ENCODE assay signal across 8 cellular contexts in the genomic region with DNA sequence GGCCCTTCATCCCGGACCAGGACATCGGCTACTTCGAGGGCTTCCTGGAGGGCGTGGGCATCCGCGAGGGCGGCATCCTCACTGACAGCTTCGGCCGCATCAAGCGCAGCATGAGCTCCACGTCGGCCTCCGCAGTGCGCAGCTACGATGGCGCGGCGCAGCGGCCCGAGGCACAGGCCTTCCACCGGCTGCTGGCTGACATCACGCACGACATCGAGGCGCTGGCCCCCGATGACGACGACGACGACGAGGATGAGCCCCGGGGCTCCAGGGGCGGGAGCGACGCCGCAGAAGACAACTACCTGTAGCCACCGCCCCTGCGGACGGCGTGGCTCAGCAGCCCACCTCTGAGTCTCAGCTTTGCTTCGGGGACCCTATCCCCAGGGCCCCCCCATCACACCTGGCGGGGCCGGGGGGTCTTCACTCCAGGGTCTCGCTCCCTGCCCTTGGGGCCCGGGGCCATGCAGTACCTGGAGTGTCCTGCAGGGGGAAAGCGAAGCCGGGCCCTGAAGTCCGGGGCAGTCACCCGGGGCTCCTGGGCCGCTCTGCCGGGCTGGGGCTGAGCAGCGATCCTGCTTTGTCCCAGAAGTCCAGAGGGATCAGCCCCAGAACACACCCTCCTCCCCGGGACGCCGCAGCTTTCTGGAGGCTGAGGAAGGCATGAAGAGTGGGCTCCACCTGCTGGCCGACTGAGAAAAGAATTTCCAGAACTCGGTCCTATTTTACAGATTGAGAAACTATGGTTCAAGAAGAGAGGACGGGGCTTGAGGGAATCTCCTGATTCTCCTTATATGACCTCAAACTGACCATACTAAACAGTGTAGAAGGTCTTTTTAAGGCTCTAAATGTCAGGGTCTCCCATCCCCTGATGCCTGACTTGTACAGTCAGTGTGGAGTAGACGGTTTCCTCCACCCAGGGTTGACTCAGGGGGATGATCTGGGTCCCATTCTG. TPM values are rescaled to one million over a fixed set of nuclear protein-coding genes. Genes with fewer than 3 reads are reported as not detected.
A peak's percentile ranks its signal among the peaks of the same experiment; 100 is the strongest.
DNase-seq lines count a peak whose midpoint lies in the region; ATAC-seq and TF ChIP-seq lines count a peak whose summit lies in the region.

No MANE protein-coding gene starts in this region.

- intact Hi-C loops in lower lobe of right lung (cut with DNase I): no loop called here

- H3K36me3 ChIP-seq in lower lobe of right lung: peaks cover 12% of the 10 kb centered on the region

- no peaks in the 10 kb centered on the region for H3K9me3 ChIP-seq in lower lobe of right lung

- DNase-seq in CD1c-positive myeloid dendritic cell (ENCODE audit: extremely low spot score) (peak; percentile 72), HPDE6-E6E7 (ENCODE audit: extremely low spot score) (peak; percentile 86), NCI-H82 (lab: John Stamatoyannopoulos, UW) (peak; percentile 93), lower lobe of right lung (peak; percentile 83)
- DNase-seq in activated CD4-positive, alpha-beta T cell treated with anti-CD3 and anti-CD28 coated beads, Interleukin-2, amount 50 U/mL, for 4 hours: peak; percentile 50 to 54
- peak; percentile 37 for DNase-seq in effector CD4-positive, alpha-beta T cell
- peak; percentile 32 to 45 (median 35) for DNase-seq in stimulated activated CD4-positive, alpha-beta T cell treated with anti-CD3 and anti-CD28 coated beads, TNF-alpha, amount 100 ng/mL, for 4 hours (ENCODE audit: low read depth in 3 of 3)

- peak overlapping the region; percentile 41 for H3K4me3 ChIP-seq in lower lobe of right lung

- TF ChIP-seq CTCF in lower lobe of right lung (IDR thresholded peaks at IDR 0.05): peak; percentile 96

- peaks cover 18% of the 10 kb centered on the region for H3K27me3 ChIP-seq in lower lobe of right lung (ENCODE audit: low read depth)

- ATAC-seq in lower lobe of right lung (peak; percentile 83 to 85), GM21447 (IDR thresholded peaks at IDR 0.05; ENCODE audit: unreplicated experiment) (no peak)

- H3K4me1 ChIP-seq in lower lobe of right lung: peaks cover 31% of the 10 kb centered on the region

- no peak overlapping the region for H3K27ac ChIP-seq in lower lobe of right lung

RNA-seq across cellular contexts. Expression of gene HCK, which starts 20.8 kb away (rescaled TPM):
- total RNA-seq in lower lobe of right lung: 99.9 TPM

RNA-seq across cellular contexts. Expression of gene CCM2L, which starts 21.0 kb away (rescaled TPM):
- 18.8 TPM for total RNA-seq in lower lobe of right lung

Comparison
In these comparisons a context has a peak if more than half of its experiments do, and no peak if none do; other contexts are left out.
1. DNase-seq: peak in every context shown above with its lines; median percentile 93 in NCI-H82; 86 in HPDE6-E6E7; 83 in lower lobe of right lung; 72 in CD1c-positive myeloid dendritic cell; 52 in activated CD4-positive, alpha-beta T cell treated with anti-CD3 and anti-CD28 coated beads, Interleukin-2, amount 50 U/mL, for 4 hours; 37 in effector CD4-positive, alpha-beta T cell; 35 in stimulated activated CD4-positive, alpha-beta T cell treated with anti-CD3 and anti-CD28 coated beads, TNF-alpha, amount 100 ng/mL, for 4 hours.